Comparison of ENCODE assay signal across 14 cellular contexts in the genomic region with DNA sequence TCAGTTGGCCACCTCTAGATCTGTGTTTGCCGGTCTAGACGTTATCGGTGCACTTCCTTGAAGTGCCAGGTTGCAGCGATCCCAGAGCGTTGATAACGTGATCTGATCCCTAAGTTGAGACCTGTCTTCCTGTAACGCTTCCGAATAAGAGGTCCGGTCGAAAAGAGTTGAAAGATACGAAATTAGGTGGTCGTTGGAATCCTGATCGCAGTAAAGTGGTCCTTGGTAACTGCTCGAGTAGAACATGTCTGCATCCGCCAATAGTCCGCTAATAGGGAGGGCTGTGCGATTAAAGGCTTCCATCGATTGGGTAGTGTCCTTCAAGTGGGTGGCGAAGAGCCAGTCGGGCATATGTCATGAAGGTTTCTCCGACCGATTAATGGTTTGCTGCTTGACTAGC. TPM values are rescaled to one million over a fixed set of nuclear protein-coding genes. Genes with fewer than 3 reads are reported as not detected.
DNase-seq lines count a peak whose midpoint lies in the region; ATAC-seq, FAIRE-seq and TF ChIP-seq lines count a peak whose summit lies in the region.
"Had no signal": no experiment of that assay in that cellular context is flagged by ENCODE, and none has a peak within 500 bp of the region (broad histone marks: within the 10 kb centered on the region; RNA-seq: fewer than 3 reads in every experiment).

No MANE protein-coding gene starts in this region.

- H3K27ac ChIP-seq in H1 (ENCODE audit: low read depth, low read length), result no peak overlapping the region
- peak overlapping the region; percentile 20 for H3K27ac ChIP-seq in neuronal stem cell (replicated peaks; ENCODE audit: low read length)
- H3K27ac ChIP-seq: vagina had no signal

- peaks cover 39 to 68% (median 59%) of the 10 kb centered on the region in 4 experiments for H3K36me3 ChIP-seq in H1 (ENCODE audit: control insufficient read depth in 2 of 4, insufficient read depth in 4 of 4, low read length in 3 of 4)
- peaks cover 36 to 69% of the 10 kb centered on the region in 2 donors for H3K36me3 ChIP-seq in neuronal stem cell (replicated peaks in 1 of 2; ENCODE audit: control insufficient read depth in 2 of 2, insufficient read depth in 2 of 2, low read length in 2 of 2)

- H3K9ac ChIP-seq in H1 (replicated peaks in 1 of 4; ENCODE audit: extremely low read depth in 1 of 4, low read depth in 3 of 4, low read length in 3 of 4), result no peak overlapping the region
- no peak overlapping the region for H3K9ac ChIP-seq in neuronal stem cell (ENCODE audit: low read depth, low read length, poor library complexity)

- peaks cover 77% of the 10 kb centered on the region for H3K36me3 Mint-ChIP-seq in Calu3 (ENCODE audit: insufficient read depth, unreplicated experiment)

- POLR2A ChIA-PET in H1 (lab: Charles Lee; ENCODE audit: partially characterized antibody), result interaction anchor here (1.0 to 3.8 kb wide), 5 partner anchors 9 to 17 kb away, joined by 3 to 26 read pairs (median 4); no protein-coding TSS in a partner anchor

- H3K27me3 Mint-ChIP-seq in Calu3 (ENCODE audit: unreplicated experiment), result no peaks in the 10 kb centered on the region

- H2BK12ac ChIP-seq in H1 (ENCODE audit: low read depth, low read length) (no peak overlapping the region), neuronal stem cell (ENCODE audit: low read length) (no peak overlapping the region)

- H3K4me3 Mint-ChIP-seq in Calu3 (ENCODE audit: low read depth, unreplicated experiment), result no peak overlapping the region

- no peak overlapping the region for H4K5ac ChIP-seq in H1 (ENCODE audit: insufficient read length, low read depth, low read length)

- TF ChIP-seq CTCF in Calu3 (IDR thresholded peaks at IDR 0.05; ENCODE audit: unreplicated experiment), result no peak
- no peak for TF ChIP-seq CTCF in H1 (IDR thresholded peaks at IDR 0.05; ENCODE audit: control extremely low read depth in 1 of 3, insufficient read depth in 1 of 3, low read depth in 1 of 3, low read length in 3 of 3)

- H2BK20ac ChIP-seq in H1 (ENCODE audit: low read length), result no peak overlapping the region

- no peak overlapping the region for H4K91ac ChIP-seq in H1 (replicated peaks; ENCODE audit: insufficient read length, low read length)
- no peak overlapping the region for H4K91ac ChIP-seq in neuronal stem cell (ENCODE audit: low read depth, low read length, poor library complexity)

- intact Hi-C loops in Calu3 (cut with micrococcal nuclease; ENCODE audit: unreplicated experiment), result no loop called here

- peaks cover 17% of the 10 kb centered on the region for H3K4me1 Mint-ChIP-seq in Calu3 (ENCODE audit: low read depth, unreplicated experiment)

- no peak overlapping the region for H2BK120ac ChIP-seq in H1 (replicated peaks; ENCODE audit: low read depth, low read length)
- H2BK120ac ChIP-seq in neuronal stem cell (ENCODE audit: low read depth, low read length), result no peak overlapping the region

- 95% methylated on average over 22 of the region's 22 CpGs; no CpG with 5 or more reads in 1 of the 2 experiments for WGBS in H1 (ENCODE audit: extremely low coverage in 1 of 2, insufficient coverage in 1 of 2, insufficient read length in 1 of 2, insufficient replicate concordance in 2 of 2, low coverage in 1 of 2, low lambda C conversion rate in 2 of 2, missing lambda C conversion rate in 1 of 2), 2 experiments
- no CpG with 5 or more reads among the region's 22 CpGs for WGBS in neuronal stem cell (ENCODE audit: extremely low coverage in 2 of 2, insufficient read length in 2 of 2, insufficient replicate concordance in 1 of 2), 2 donors

- H3K4me1 ChIP-seq in H1 (replicated peaks in 1 of 4; ENCODE audit: control insufficient read depth in 3 of 4, insufficient read depth in 4 of 4, low read length in 3 of 4), result peaks cover 0 to 5% (median 3%) of the 10 kb centered on the region in 4 experiments; a peak in 5 of 7 replicates
- peaks cover 8 to 9% of the 10 kb centered on the region in 2 donors for H3K4me1 ChIP-seq in neuronal stem cell (ENCODE audit: control insufficient read depth in 2 of 2, insufficient read depth in 1 of 2, low read depth in 1 of 2, low read length in 2 of 2)

- H2BK5ac ChIP-seq in H1 (ENCODE audit: low read depth, low read length), result no peak overlapping the region
- H2BK5ac ChIP-seq in neuronal stem cell (ENCODE audit: low read length), result no peak overlapping the region

- H3K27ac Mint-ChIP-seq in Calu3 (ENCODE audit: unreplicated experiment), result peak overlapping the region; percentile 30

- no peak for TF ChIP-seq POLR2A in H1 (IDR thresholded peaks at IDR 0.05; ENCODE audit: control extremely low read depth in 1 of 2, low read depth in 2 of 2, low read length in 2 of 2)

- no peak for TF ChIP-seq RAD21 in H1 (IDR thresholded peaks at IDR 0.05 in 1 of 2, conservative IDR thresholded peaks at IDR 0.05 in 1 of 2; ENCODE audit: low read depth in 2 of 2, low read length in 2 of 2)

- H3K23ac ChIP-seq in H1 (ENCODE audit: insufficient read length) (no peak overlapping the region), neuronal stem cell (ENCODE audit: low read depth, low read length, poor library complexity) (no peak overlapping the region)

- H2AK5ac ChIP-seq in H1 (ENCODE audit: low read depth, low read length) (no peak overlapping the region), neuronal stem cell (ENCODE audit: low read depth, low read length) (no peak overlapping the region)

- no peak overlapping the region for H2AFZ ChIP-seq in H1 (ENCODE audit: low read length)
- no peak overlapping the region for H2AFZ ChIP-seq in neuronal stem cell (ENCODE audit: low read length)

- H3K79me2 ChIP-seq in H1 (ENCODE audit: control insufficient read depth in 1 of 2, insufficient read depth in 2 of 2, low read length in 2 of 2), result peaks cover 6 to 41% of the 10 kb centered on the region in 2 experiments

- H3K4me2 ChIP-seq in H1 (ENCODE audit: insufficient read depth in 1 of 2, low read depth in 2 of 2, low read length in 2 of 2) (no peak overlapping the region), neuronal stem cell (ENCODE audit: insufficient read depth, low read length, poor library complexity, severe bottlenecking) (no peak overlapping the region)

- H3K79me1 ChIP-seq in H1 (ENCODE audit: low read depth, low read length) (peaks cover 9% of the 10 kb centered on the region; the same call in 1 of the 2 replicates), neuronal stem cell (ENCODE audit: low read depth, low read length) (peaks cover 4% of the 10 kb centered on the region)

- peaks cover 3% of the 10 kb centered on the region; the same call in 1 of the 2 replicates for H3K23me2 ChIP-seq in H1 (ENCODE audit: low read depth, low read length)

- peaks cover 14 to 15% of the 10 kb centered on the region in 2 experiments for H4K20me1 ChIP-seq in H1 (replicated peaks in 1 of 2; ENCODE audit: control insufficient read depth in 1 of 2, insufficient read depth in 2 of 2, low read length in 2 of 2)

- TF ChIP-seq EP300 in H1 (IDR thresholded peaks at IDR 0.05; ENCODE audit: borderline replicate concordance in 1 of 2, low read depth in 2 of 2, low read length in 2 of 2), result no peak

- H3K9me3 Mint-ChIP-seq in Calu3 (ENCODE audit: low read depth, unreplicated experiment), result no peaks in the 10 kb centered on the region

- H3K4ac ChIP-seq in H1 (replicated peaks; ENCODE audit: insufficient read length, low read depth, low read length), result no peak overlapping the region
- H3K4ac ChIP-seq in neuronal stem cell (ENCODE audit: low read length), result no peak overlapping the region

- no peak for ATAC-seq in HG03460 (IDR thresholded peaks at IDR 0.05; ENCODE audit: unreplicated experiment)

- H3K27me3 ChIP-seq in H1 (replicated peaks in 1 of 4; ENCODE audit: control insufficient read depth in 3 of 4, extremely low read depth in 1 of 4, insufficient read depth in 3 of 4, low read length in 3 of 4) (no peaks in the 10 kb centered on the region), neuronal stem cell (ENCODE audit: control insufficient read depth in 3 of 3, insufficient read depth in 3 of 3, low read depth in 1 of 3, low read length in 3 of 3) (no peaks in the 10 kb centered on the region)
- H3K27me3 ChIP-seq: vagina had no signal

- H2BK15ac ChIP-seq in H1 (ENCODE audit: low read length) (no peak overlapping the region), neuronal stem cell (ENCODE audit: low read length) (no peak overlapping the region)

- in situ Hi-C loops in SK-MEL-5 (cut with HindIII; ENCODE audit: low pct_unique_long_range_greater_than_20kb, low sequenced_read_pairs), result no loop called here

- no peak for DNase-seq in Calu3
- peak; percentile 51 for DNase-seq in SK-MEL-5 (ENCODE audit: low read depth, low spot score)
- DNase-seq in H1 (ENCODE audit: low read depth in 1 of 2, low spot score in 2 of 2), result no peak
- DNase-seq in neuronal stem cell (ENCODE audit: low spot score), result no peak
- DNase-seq in iPS-NIHi11 (ENCODE audit: low spot score), result no peak
- no peak for DNase-seq in HT-29 (ENCODE audit: low spot score)
- no peak for DNase-seq in AML-193 (lab: John Stamatoyannopoulos, UW)
- DNase-seq: effector CD4-positive, alpha-beta T cell; NCI-H526 treated with DMSO at 0.1 percent for 48 hours; posterior cingulate gyrus had no signal

- no peaks in the 10 kb centered on the region for H3K9me3 ChIP-seq in H1 (ENCODE audit: insufficient read depth in 2 of 2, low read depth in 1 of 2, low read length in 1 of 2)
- peaks cover 0 to 6% of the 10 kb centered on the region in 2 donors for H3K9me3 ChIP-seq in neuronal stem cell (replicated peaks in 1 of 2; ENCODE audit: control insufficient read depth in 2 of 2, insufficient read depth in 1 of 2, low read depth in 1 of 2, low read length in 2 of 2)
- H3K9me3 ChIP-seq: vagina had no signal

- H3K14ac ChIP-seq in H1 (ENCODE audit: insufficient read length) (no peak overlapping the region), neuronal stem cell (ENCODE audit: low read length) (no peak overlapping the region)

- H3K18ac ChIP-seq in H1 (ENCODE audit: extremely low read depth, low read length), result no peak overlapping the region
- H3K18ac ChIP-seq in neuronal stem cell (ENCODE audit: low read length), result no peak overlapping the region

- CTCF ChIA-PET in Calu3 (lab: Charles Lee), result no interaction called here
- CTCF ChIA-PET in H1 (lab: Charles Lee; ENCODE audit: partially characterized antibody), result no interaction called here

- no TSS peak for BruUV-seq in Calu3 (replicated peaks; lab: Mats Ljungman, UMichigan)

- no peak overlapping the region for H3K4me3 ChIP-seq in H1 (ENCODE audit: extremely low read depth in 1 of 4, insufficient read depth in 2 of 4, low read depth in 3 of 4, low read length in 4 of 4)
- no peak overlapping the region for H3K4me3 ChIP-seq in neuronal stem cell (ENCODE audit: low read length in 2 of 2)

- no peak for FAIRE-seq in H1 (lab: Jason Lieb, UNC)

- no peak overlapping the region for H3K56ac ChIP-seq in H1 (replicated peaks; ENCODE audit: insufficient read length, low read depth, low read length)

- peak overlapping the region; percentile 90 for H4K8ac ChIP-seq in H1 (ENCODE audit: extremely low read depth, insufficient read depth, low read length)
- H4K8ac ChIP-seq in neuronal stem cell (ENCODE audit: low read depth, low read length), result no peak overlapping the region

RNA-seq across cellular contexts. Expression of a gene that starts 2.7 kb away (rescaled TPM):
- total RNA-seq in Calu3 (2022), result 253 and 256 TPM in 2 replicates
- 108 and 153 TPM in 2 replicates for total RNA-seq in SK-MEL-5 (2014; rRNA removed; shearing (Covaris generic))
- 191 and 212 TPM in 2 replicates for polyA plus RNA-seq in SK-MEL-5 (2015; cell fraction: cytosol; rRNA removed)
- 1,288 and 1,705 TPM in 2 replicates for polyA plus RNA-seq in SK-MEL-5 (2015; cell fraction: nucleus; rRNA removed)
- 226 and 238 TPM in 2 replicates for total RNA-seq in H1 (2021; fragmentation: NEBNext Ultra II Directional; extraction: Animal tissue kit (Norgen Biotek cat#: 25700))
- 101 and 114 TPM in 2 replicates for polyA plus RNA-seq in H1 (2011; rRNA removed)
- 369 TPM for polyA plus RNA-seq in H1 (2011; cell fraction: cytosol; rRNA removed)
- polyA plus RNA-seq in H1 (2011; cell fraction: nucleus; rRNA removed), result 200 TPM
- polyA plus RNA-seq in H1 (2012, experiment 1 of 2), result 380 to 494 TPM (median 401 TPM) in 4 replicates
- 62.0 TPM for polyA plus RNA-seq in H1 (2012, experiment 2 of 2)
- polyA plus RNA-seq in H1 (2013, experiment 1 of 2), result 219 TPM
- polyA plus RNA-seq in H1 (2013, experiment 2 of 2), result 196 TPM
- polyA minus RNA-seq in H1 (2011; rRNA and poly(A)+ RNA removed), result 82.9 and 96.4 TPM in 2 replicates
- polyA minus RNA-seq in H1 (2011; cell fraction: cytosol; rRNA and poly(A)+ RNA removed), result 118 TPM
- polyA minus RNA-seq in H1 (2011; cell fraction: nucleus; rRNA and poly(A)+ RNA removed), result 225 TPM
- 359 TPM for polyA plus RNA-seq in neuronal stem cell (2013, experiment 1 of 2)
- polyA plus RNA-seq in neuronal stem cell (2013, experiment 2 of 2), result 362 TPM
- total RNA-seq in HT-29 (2014; rRNA removed; shearing (Covaris generic)), result 93.3 and 126 TPM in 2 replicates

RNA-seq across cellular contexts. Expression of a gene that starts 27.4 kb away (rescaled TPM):
- total RNA-seq in Calu3 (2022), result not detected in 2 replicates
- not detected in 2 replicates for total RNA-seq in SK-MEL-5 (2014; rRNA removed; shearing (Covaris generic))
- not detected in 2 replicates for polyA plus RNA-seq in SK-MEL-5 (2015; cell fraction: cytosol; rRNA removed)
- polyA plus RNA-seq in SK-MEL-5 (2015; cell fraction: nucleus; rRNA removed), result not detected in 2 replicates
- total RNA-seq in H1 (2021; fragmentation: NEBNext Ultra II Directional; extraction: Animal tissue kit (Norgen Biotek cat#: 25700)), result not detected in 2 replicates
- polyA plus RNA-seq in H1 (2011; rRNA removed), result not detected in 2 replicates
- polyA plus RNA-seq in H1 (2011; cell fraction: cytosol; rRNA removed), result not detected
- not detected for polyA plus RNA-seq in H1 (2011; cell fraction: nucleus; rRNA removed)
- polyA plus RNA-seq in H1 (2012, experiment 1 of 2), result not detected in 4 replicates
- polyA plus RNA-seq in H1 (2012, experiment 2 of 2), result not detected
- 0.06 TPM for polyA plus RNA-seq in H1 (2013, experiment 1 of 2)
- polyA plus RNA-seq in H1 (2013, experiment 2 of 2), result not detected
- not detected in 2 replicates for polyA minus RNA-seq in H1 (2011; rRNA and poly(A)+ RNA removed)
- not detected for polyA minus RNA-seq in H1 (2011; cell fraction: cytosol; rRNA and poly(A)+ RNA removed)
- not detected for polyA minus RNA-seq in H1 (2011; cell fraction: nucleus; rRNA and poly(A)+ RNA removed)
- polyA plus RNA-seq in neuronal stem cell (2013, experiment 1 of 2), result not detected
- not detected for polyA plus RNA-seq in neuronal stem cell (2013, experiment 2 of 2)
- total RNA-seq in HT-29 (2014; rRNA removed; shearing (Covaris generic)), result not detected in 2 replicates
- total RNA-seq: Daoy, LHCN-M2, vagina had no signal
